ENCODE assay signal across 9 cellular contexts in the genomic region with DNA sequence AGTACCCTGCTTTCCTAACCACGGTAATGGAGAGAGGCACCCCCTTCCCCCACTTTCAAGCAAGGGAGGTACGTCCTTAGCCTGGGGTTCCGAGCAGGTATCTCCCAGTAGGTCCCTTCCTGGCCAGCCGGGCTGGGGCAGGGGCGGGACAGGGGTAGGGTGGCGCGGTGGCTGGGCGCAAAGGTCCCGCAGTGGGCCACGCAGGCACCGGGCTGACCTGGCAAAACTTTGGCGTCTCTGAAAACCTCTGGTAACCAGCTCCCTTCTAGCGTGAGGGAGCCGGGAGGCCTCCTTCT. TPM values are rescaled to one million over a fixed set of nuclear protein-coding genes. Genes with fewer than 3 reads are reported as not detected.
DNase-seq lines count a peak whose midpoint lies in the region; ATAC-seq and TF ChIP-seq lines count a peak whose summit lies in the region.
"Had no signal": no experiment of that assay in that cellular context is flagged by ENCODE, and none has a peak within 500 bp of the region (broad histone marks: within the 10 kb centered on the region; RNA-seq: fewer than 3 reads in every experiment).

No MANE protein-coding gene starts in this region.

- CTCF ChIA-PET in BJ (lab: Yijun Ruan, JAX) (interaction anchor here (1.0 to 2.0 kb wide), 4 partner anchors 9 to 92 kb away, joined by 3 to 7 read pairs (median 5); no protein-coding TSS in a partner anchor), Panc1 (lab: Charles Lee) (no interaction called here)
- CTCF ChIA-PET in activated CD8-positive, alpha-beta T cell treated with anti-CD3 and anti-CD28 coated beads for 36 hours (lab: Charles Lee): interaction anchor here (1.0 to 1.1 kb wide), 2 partner anchors 9 to 72 kb away, joined by 3 to 4 read pairs; no protein-coding TSS in a partner anchor

- H3K36me3 ChIP-seq in BJ (ENCODE audit: control insufficient read depth, insufficient read depth, low read length) (no peaks in the 10 kb centered on the region), Panc1 (ENCODE audit: control insufficient read depth, insufficient read depth, low read length) (no peaks in the 10 kb centered on the region), ovary (no peaks in the 10 kb centered on the region)

- no peaks in the 10 kb centered on the region for H3K9me3 Mint-ChIP-seq in activated CD8-positive, alpha-beta T cell treated with anti-CD3 and anti-CD28 coated beads for 36 hours

- peaks cover 2% of the 10 kb centered on the region for H3K4me1 Mint-ChIP-seq in activated CD8-positive, alpha-beta T cell treated with anti-CD3 and anti-CD28 coated beads for 36 hours (ENCODE audit: low read depth)

- H3K4me3 Mint-ChIP-seq in activated CD8-positive, alpha-beta T cell treated with anti-CD3 and anti-CD28 coated beads for 36 hours: no peak overlapping the region

- in situ Hi-C loops in Panc1 (cut with HindIII; ENCODE audit: low pct_unique_long_range_greater_than_20kb, low sequenced_read_pairs): no loop called here

- DNase-seq in BJ (ENCODE audit: low read depth): no peak
- DNase-seq in Panc1 (ENCODE audit: low read depth, low spot score): no peak
- no peak for DNase-seq in foreskin fibroblast
- no peak for DNase-seq in ovary
- DNase-seq in activated CD8-positive, alpha-beta T cell treated with anti-CD3 and anti-CD28 coated beads for 36 hours: no peak
- DNase-seq: DND-41 had no signal

- intact Hi-C loops in Panc1 (cut with micrococcal nuclease; ENCODE audit: unreplicated experiment): no loop called here
- intact Hi-C loops in ovary (cut with DNase I): no loop called here
- intact Hi-C loops in activated CD8-positive, alpha-beta T cell treated with anti-CD3 and anti-CD28 coated beads for 36 hours (cut with micrococcal nuclease): no loop called here

- ATAC-seq in Panc1 (no peak; the same call in 1 of the 2 replicates), GM18498 (IDR thresholded peaks at IDR 0.05; ENCODE audit: unreplicated experiment) (no peak), HG02970 (IDR thresholded peaks at IDR 0.05; ENCODE audit: low FRiP score, unreplicated experiment) (no peak), HG03521 (IDR thresholded peaks at IDR 0.05; ENCODE audit: unreplicated experiment) (no peak)
- no peak for ATAC-seq in activated CD8-positive, alpha-beta T cell treated with anti-CD3 and anti-CD28 coated beads for 36 hours

- H3K27ac ChIP-seq in Panc1 (ENCODE audit: low read length) (peak overlapping the region; percentile 17; the same call in 1 of the 2 replicates), ovary (no peak overlapping the region)

- POLR2A ChIA-PET in BJ (lab: Charles Lee): no interaction called here
- POLR2A ChIA-PET in Panc1 (lab: Charles Lee): no interaction called here
- POLR2A ChIA-PET in activated CD8-positive, alpha-beta T cell treated with anti-CD3 and anti-CD28 coated beads for 36 hours (lab: Charles Lee): interaction anchor here (1.1 kb wide), 1 partner anchor 35 kb away, joined by 3 read pairs; no protein-coding TSS in a partner anchor

- no peak for TF ChIP-seq CTCF in BJ (IDR thresholded peaks at IDR 0.05; ENCODE audit: insufficient read depth, low read depth, low read length)
- TF ChIP-seq CTCF in Panc1 (IDR thresholded peaks at IDR 0.05): no peak
- no peak for TF ChIP-seq CTCF in foreskin fibroblast (IDR thresholded peaks at IDR 0.05; ENCODE audit: low read depth, low read length)
- TF ChIP-seq CTCF in ovary (IDR thresholded peaks at IDR 0.05): no peak
- TF ChIP-seq CTCF in activated CD8-positive, alpha-beta T cell treated with anti-CD3 and anti-CD28 coated beads for 36 hours (IDR thresholded peaks at IDR 0.05): no peak

- H3K4me3 ChIP-seq in BJ (ENCODE audit: low read depth, low read length): peak overlapping the region; percentile 40
- H3K4me3 ChIP-seq in Panc1 (ENCODE audit: low read depth in 2 of 2, low read length in 2 of 2): peak overlapping the region; percentile 51 to 59
- peak overlapping the region; percentile 30 to 42 for H3K4me3 ChIP-seq in foreskin fibroblast (ENCODE audit: low read depth in 1 of 2, low read length in 2 of 2)
- peak overlapping the region; percentile 30 for H3K4me3 ChIP-seq in ovary

- H3K27me3 Mint-ChIP-seq in activated CD8-positive, alpha-beta T cell treated with anti-CD3 and anti-CD28 coated beads for 36 hours: peaks cover 21% of the 10 kb centered on the region

- H3K4me1 ChIP-seq in Panc1 (ENCODE audit: control insufficient read depth, insufficient read depth, low read length) (peaks cover 6% of the 10 kb centered on the region; the same call in 1 of the 2 replicates), ovary (ENCODE audit: insufficient read depth) (peaks cover 14% of the 10 kb centered on the region)

- no peak overlapping the region for H3K27ac Mint-ChIP-seq in activated CD8-positive, alpha-beta T cell treated with anti-CD3 and anti-CD28 coated beads for 36 hours

- peaks cover 21% of the 10 kb centered on the region for H3K27me3 ChIP-seq in BJ (ENCODE audit: control insufficient read depth, insufficient read depth, low read length)
- H3K27me3 ChIP-seq in Panc1 (ENCODE audit: control insufficient read depth, insufficient read depth, low read length): no peaks in the 10 kb centered on the region; the same call in 1 of the 2 replicates
- H3K27me3 ChIP-seq in ovary: no peaks in the 10 kb centered on the region

- 37 to 39% (median 38%) methylated on average over 14 of the region's 14 CpGs for WGBS in ovary, 3 donors

- no peaks in the 10 kb centered on the region for H3K36me3 Mint-ChIP-seq in activated CD8-positive, alpha-beta T cell treated with anti-CD3 and anti-CD28 coated beads for 36 hours (ENCODE audit: low read depth)

- H3K9me3 ChIP-seq in Panc1 (ENCODE audit: control insufficient read depth, insufficient read depth, low read depth, low read length) (no peaks in the 10 kb centered on the region), ovary (no peaks in the 10 kb centered on the region)

- BruUV-seq in Panc1 (replicated peaks; lab: Mats Ljungman, UMichigan): no TSS peak

- TF ChIP-seq POLR2A in ovary (IDR thresholded peaks at IDR 0.05): no peak

- no peak for TF ChIP-seq EP300 in ovary (IDR thresholded peaks at IDR 0.05)

RNA-seq across cellular contexts. Expression of a gene that starts 0.3 kb away (rescaled TPM):
- 0.15 TPM in 2 replicates for polyA plus RNA-seq in BJ (2011; rRNA removed)
- polyA minus RNA-seq in BJ (2011; rRNA and poly(A)+ RNA removed): 0.15 and 0.24 TPM in 2 replicates
- 2.4 TPM for total RNA-seq in Panc1 (2021; ENCODE audit: unreplicated experiment)
- polyA plus RNA-seq in Panc1 (2012; ENCODE audit: insufficient read length): 2.0 TPM
- 1 to 10 TPM in 4 of 7 donors, under 1 TPM in 3; 0.48 to 1.6 (median 1.3) TPM for total RNA-seq in ovary
- 1 to 10 TPM in 1 of 2 donors, under 1 TPM in 1; 0.44 to 1.0 TPM for polyA plus RNA-seq in ovary
- not detected for total RNA-seq in activated CD8-positive, alpha-beta T cell treated with anti-CD3 and anti-CD28 coated beads for 36 hours

RNA-seq across cellular contexts. Expression of a gene that starts 54.4 kb away (rescaled TPM):
- polyA plus RNA-seq in BJ (2011; rRNA removed) (0.56 and 1.5 TPM in 2 replicates), ovary (under 1 TPM; 0.57 to 0.79 TPM)
- polyA minus RNA-seq in BJ (2011; rRNA and poly(A)+ RNA removed): 0.46 and 0.90 TPM in 2 replicates
- total RNA-seq in Panc1 (2021; ENCODE audit: unreplicated experiment) (0.59 TPM), ovary (1 to 10 TPM in 2 of 7 donors, under 1 TPM in 4, not detected in 1; 0.23 to 1.4 (median 0.62) TPM)
- polyA plus RNA-seq in Panc1 (2012; ENCODE audit: insufficient read length): 0.45 TPM
- not detected for total RNA-seq in activated CD8-positive, alpha-beta T cell treated with anti-CD3 and anti-CD28 coated beads for 36 hours
